In the genomic region with DNA sequence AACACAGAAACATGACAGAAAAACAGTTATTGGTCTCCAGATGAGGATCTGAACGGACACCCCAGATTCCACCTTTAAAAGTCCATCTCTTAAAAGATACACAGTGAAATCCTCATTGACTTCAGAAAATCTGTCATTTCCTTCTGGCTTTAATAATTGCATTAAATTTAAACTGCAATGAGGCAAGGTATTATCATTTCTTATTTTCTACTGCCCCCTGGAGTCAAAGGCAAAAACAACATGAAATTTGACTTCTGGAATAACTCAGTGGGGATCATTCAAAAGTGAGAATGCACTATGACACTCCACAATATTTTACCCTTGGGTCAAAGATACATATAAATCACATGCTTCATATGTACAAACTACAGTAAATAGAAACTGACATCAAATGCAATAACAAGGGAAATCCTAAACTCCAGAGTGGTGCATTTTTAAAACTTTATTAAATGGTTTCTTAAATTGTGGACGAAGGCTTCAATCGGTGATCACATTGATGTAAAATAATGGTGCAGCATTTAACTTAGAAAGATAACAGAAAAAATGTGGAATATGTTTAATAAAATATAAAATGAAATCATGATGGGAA, we compare ENCODE assay signal across 14 cellular contexts. TPM values are rescaled to one million over a fixed set of nuclear protein-coding genes. Genes with fewer than 3 reads are reported as not detected.
A peak's percentile ranks its signal among the peaks of the same experiment; 100 is the strongest.
DNase-seq lines count a peak whose midpoint lies in the region; ATAC-seq and TF ChIP-seq lines count a peak whose summit lies in the region.
"Had no signal": no experiment of that assay in that cellular context is flagged by ENCODE, and none has a peak within 500 bp of the region (broad histone marks: within the 10 kb centered on the region; RNA-seq: fewer than 3 reads in every experiment).

No MANE protein-coding gene starts in this region.

- intact Hi-C loops in activated CD4-positive, alpha-beta T cell treated with anti-CD3 and anti-CD28 coated beads for 36 hours (cut with DNase I, micrococcal nuclease): loop anchor here in 1 of 2 experiments (5.0 kb wide), 1 partner anchor 1524 kb away; no protein-coding TSS in a partner anchor

- TF ChIP-seq CTCF in Loucy (conservative IDR thresholded peaks at IDR 0.05; ENCODE audit: low read length) (peak; percentile 56), chondrocyte (IDR thresholded peaks at IDR 0.05) (peak; percentile 79), osteocyte (IDR thresholded peaks at IDR 0.05) (peak; percentile 51), gastroesophageal sphincter (IDR thresholded peaks at IDR 0.05) (peak in 1 of 4 experiments; percentile 45)

- no peaks in the 10 kb centered on the region for H3F3A ChIP-seq in Loucy (ENCODE audit: low read depth)

- no peak overlapping the region for H3K4me2 ChIP-seq in Loucy (ENCODE audit: low read depth, low read length, poor library complexity, severe bottlenecking)
- H3K4me2 ChIP-seq: BLaER1 had no signal

- TF ChIP-seq POLR2A in gastroesophageal sphincter (IDR thresholded peaks at IDR 0.05): no peak

- H3K27ac ChIP-seq in gastroesophageal sphincter: no peak overlapping the region
- H3K27ac ChIP-seq: BLaER1, skin epidermis, transverse colon had no signal

- no peaks in the 10 kb centered on the region for H3K4me1 ChIP-seq in Loucy (ENCODE audit: insufficient read depth, low read length, poor library complexity, severe bottlenecking)
- no peaks in the 10 kb centered on the region for H3K4me1 ChIP-seq in gastroesophageal sphincter
- H3K4me1 ChIP-seq: transverse colon had no signal

- H3K27me3 ChIP-seq in Loucy (ENCODE audit: insufficient read depth, low read length, poor library complexity, severe bottlenecking): no peaks in the 10 kb centered on the region
- H3K27me3 ChIP-seq in gastroesophageal sphincter: no peaks in the 10 kb centered on the region
- H3K27me3 ChIP-seq: transverse colon had no signal

- 25 to 48% methylated on average over 2 to 3 of the region's 3 CpGs for WGBS in gastroesophageal sphincter (ENCODE audit: low coverage in 1 of 2), 2 donors

- H3K4me3 ChIP-seq in Loucy (ENCODE audit: low read length, poor library complexity, severe bottlenecking) (no peak overlapping the region), gastroesophageal sphincter (no peak overlapping the region)
- H3K4me3 ChIP-seq: BLaER1, skin epidermis, transverse colon had no signal

- H3K9ac ChIP-seq in Loucy (ENCODE audit: low read depth, low read length, poor library complexity, severe bottlenecking): no peak overlapping the region
- H3K9ac ChIP-seq: BLaER1 had no signal

- POLR2A ChIA-PET in activated CD4-positive, alpha-beta T cell treated with anti-CD3 and anti-CD28 coated beads for 36 hours (lab: Charles Lee): no interaction called here

- H3K4me1 Mint-ChIP-seq in chondrocyte (ENCODE audit: low read depth): no peaks in the 10 kb centered on the region
- no peaks in the 10 kb centered on the region for H3K4me1 Mint-ChIP-seq in osteocyte (ENCODE audit: unreplicated experiment)
- no peaks in the 10 kb centered on the region for H3K4me1 Mint-ChIP-seq in activated CD4-positive, alpha-beta T cell treated with anti-CD3 and anti-CD28 coated beads for 36 hours
- H3K4me1 Mint-ChIP-seq: activated CD8-positive, alpha-beta memory T cell treated with anti-CD3 and anti-CD28 coated beads, Interleukin-2, amount 10 ng/mL, durations not matched to agents 7 days and 5 days had no signal

- no peaks in the 10 kb centered on the region for H3K36me3 ChIP-seq in Loucy (ENCODE audit: insufficient read depth, low read length)
- no peaks in the 10 kb centered on the region for H3K36me3 ChIP-seq in gastroesophageal sphincter
- H3K36me3 ChIP-seq: BLaER1, transverse colon had no signal

- H4K20me1 ChIP-seq in Loucy (ENCODE audit: insufficient read depth, low read length, poor library complexity, severe bottlenecking): no peaks in the 10 kb centered on the region
- H4K20me1 ChIP-seq: BLaER1 had no signal

- H3K36me3 Mint-ChIP-seq in chondrocyte (ENCODE audit: low read depth) (no peaks in the 10 kb centered on the region), osteocyte (ENCODE audit: unreplicated experiment) (no peaks in the 10 kb centered on the region)
- no peaks in the 10 kb centered on the region for H3K36me3 Mint-ChIP-seq in activated CD4-positive, alpha-beta T cell treated with anti-CD3 and anti-CD28 coated beads for 36 hours (ENCODE audit: low read depth)
- H3K36me3 Mint-ChIP-seq: activated CD8-positive, alpha-beta memory T cell treated with anti-CD3 and anti-CD28 coated beads, Interleukin-2, amount 10 ng/mL, durations not matched to agents 7 days and 5 days had no signal

- CTCF ChIA-PET in activated CD4-positive, alpha-beta T cell treated with anti-CD3 and anti-CD28 coated beads for 36 hours (lab: Charles Lee): no interaction called here

- TF ChIP-seq EP300 in gastroesophageal sphincter (IDR thresholded peaks at IDR 0.05): no peak

- no peaks in the 10 kb centered on the region for H3K79me2 ChIP-seq in Loucy (ENCODE audit: insufficient read depth, low read length)

- H3K27ac Mint-ChIP-seq in chondrocyte (ENCODE audit: unreplicated experiment) (no peak overlapping the region), osteocyte (ENCODE audit: unreplicated experiment) (no peak overlapping the region)
- H3K27ac Mint-ChIP-seq in activated CD4-positive, alpha-beta T cell treated with anti-CD3 and anti-CD28 coated beads for 36 hours: no peak overlapping the region
- H3K27ac Mint-ChIP-seq: activated CD8-positive, alpha-beta memory T cell treated with anti-CD3 and anti-CD28 coated beads, Interleukin-2, amount 10 ng/mL, durations not matched to agents 7 days and 5 days had no signal

- no peak overlapping the region for H3K4me3 Mint-ChIP-seq in chondrocyte (ENCODE audit: unreplicated experiment)
- H3K4me3 Mint-ChIP-seq in osteocyte (ENCODE audit: unreplicated experiment): no peak overlapping the region
- no peak overlapping the region for H3K4me3 Mint-ChIP-seq in activated CD4-positive, alpha-beta T cell treated with anti-CD3 and anti-CD28 coated beads for 36 hours
- H3K4me3 Mint-ChIP-seq: activated CD8-positive, alpha-beta memory T cell treated with anti-CD3 and anti-CD28 coated beads, Interleukin-2, amount 10 ng/mL, durations not matched to agents 7 days and 5 days had no signal

- H3K27me3 Mint-ChIP-seq in chondrocyte (ENCODE audit: low read depth) (no peaks in the 10 kb centered on the region), osteocyte (ENCODE audit: unreplicated experiment) (no peaks in the 10 kb centered on the region)
- no peaks in the 10 kb centered on the region for H3K27me3 Mint-ChIP-seq in activated CD4-positive, alpha-beta T cell treated with anti-CD3 and anti-CD28 coated beads for 36 hours
- H3K27me3 Mint-ChIP-seq: activated CD8-positive, alpha-beta memory T cell treated with anti-CD3 and anti-CD28 coated beads, Interleukin-2, amount 10 ng/mL, durations not matched to agents 7 days and 5 days had no signal

- ATAC-seq in gastroesophageal sphincter: no peak
- no peak for ATAC-seq in activated CD4-positive, alpha-beta T cell treated with anti-CD3 and anti-CD28 coated beads for 36 hours
- ATAC-seq: activated CD8-positive, alpha-beta memory T cell treated with anti-CD3 and anti-CD28 coated beads, Interleukin-2, amount 10 ng/mL, durations not matched to agents 7 days and 5 days had no signal

- H3K9me3 ChIP-seq in Loucy (ENCODE audit: insufficient read depth, low read depth, low read length) (no peaks in the 10 kb centered on the region), gastroesophageal sphincter (no peaks in the 10 kb centered on the region)
- H3K9me3 ChIP-seq: BLaER1, transverse colon had no signal

- DNase-seq in NCI-H1694 (lab: John Stamatoyannopoulos, UW): peak; percentile 13
- no peak for DNase-seq in NCI-H1694 treated with DMSO at 0.1 percent for 48 hours (lab: John Stamatoyannopoulos, UW)
- DNase-seq in chondrocyte (ENCODE audit: low spot score): no peak
- no peak for DNase-seq in osteocyte (ENCODE audit: extremely low spot score, unreplicated experiment)
- DNase-seq in activated CD4-positive, alpha-beta T cell treated with anti-CD3 and anti-CD28 coated beads for 36 hours: no peak
- DNase-seq in SHP77 (lab: John Stamatoyannopoulos, UW): no peak
- DNase-seq: activated CD8-positive, alpha-beta memory T cell treated with anti-CD3 and anti-CD28 coated beads, Interleukin-2, amount 10 ng/mL, durations not matched to agents 7 days and 5 days; NCI-H187 treated with DMSO at 0.1 percent for 48 hours; transverse colon had no signal

- H2AFZ ChIP-seq in Loucy (ENCODE audit: low read length): no peak overlapping the region

- H3K9me3 Mint-ChIP-seq in chondrocyte (ENCODE audit: low read depth) (peaks cover 3% of the 10 kb centered on the region), osteocyte (ENCODE audit: unreplicated experiment) (peaks cover 2% of the 10 kb centered on the region)
- H3K9me3 Mint-ChIP-seq in activated CD4-positive, alpha-beta T cell treated with anti-CD3 and anti-CD28 coated beads for 36 hours (ENCODE audit: low read depth): no peaks in the 10 kb centered on the region

- no peaks in the 10 kb centered on the region for H3K9me2 ChIP-seq in Loucy (replicated peaks; ENCODE audit: low read depth, low read length)

RNA-seq across cellular contexts. Expression of a gene that starts 56.4 kb away (rescaled TPM):
- not detected in 3 replicates for total RNA-seq in chondrocyte
- total RNA-seq in osteocyte: not detected in 2 replicates
- not detected for total RNA-seq in gastroesophageal sphincter
- not detected for total RNA-seq in activated CD4-positive, alpha-beta T cell treated with anti-CD3 and anti-CD28 coated beads for 36 hours
- total RNA-seq: activated CD8-positive, alpha-beta memory T cell treated with anti-CD3 and anti-CD28 coated beads, Interleukin-2, amount 10 ng/mL, durations not matched to agents 7 days and 5 days; fibroblast of lung; transverse colon had no signal
